ENCODE assay signal across 8 cellular contexts in genomic region chr10:110387983-110388681, GRCh38.
DNase-seq lines count a peak whose midpoint lies in the region; ATAC-seq and TF ChIP-seq lines count a peak whose summit lies in the region.

No MANE protein-coding gene starts in this region.

- no peak overlapping the region for H3K4me3 ChIP-seq in CD4-positive, CD25-positive, alpha-beta regulatory T cell (ENCODE audit: low read depth, low read length)
- no peak overlapping the region for H3K4me3 ChIP-seq in mesenchymal stem cell (ENCODE audit: insufficient read depth in 1 of 2, low read depth in 1 of 2, low read length in 2 of 2)

- ATAC-seq in CD4-positive, CD25-positive, alpha-beta regulatory T cell (ENCODE audit: low read depth in 2 of 2), result peak; percentile 39 to 47
- ATAC-seq in GM19452 (IDR thresholded peaks at IDR 0.05; ENCODE audit: unreplicated experiment), result peak; percentile 86
- peak; percentile 83 for ATAC-seq in HG03432 (IDR thresholded peaks at IDR 0.05; ENCODE audit: unreplicated experiment)
- peak; percentile 87 for ATAC-seq in stimulated activated naive CD8-positive, alpha-beta T cell treated with anti-CD3 and anti-CD28 coated beads, Interleukin-15, amount 100 ng/mL, for 72 hours

- H3K4me1 ChIP-seq in CD4-positive, CD25-positive, alpha-beta regulatory T cell (ENCODE audit: control insufficient read depth, insufficient read depth, low read length, poor library complexity, severe bottlenecking), result peaks cover 9% of the 10 kb centered on the region
- peaks cover 3% of the 10 kb centered on the region for H3K4me1 ChIP-seq in mesenchymal stem cell (ENCODE audit: control insufficient read depth, insufficient read depth, low read depth, low read length)

- no peak overlapping the region for H3K23ac ChIP-seq in mesenchymal stem cell (ENCODE audit: low read length in 2 of 2)

- no peaks in the 10 kb centered on the region for H3K27me3 Mint-ChIP-seq in CD4-positive, CD25-positive, alpha-beta regulatory T cell
- H3K27me3 Mint-ChIP-seq in activated naive CD4-positive, alpha-beta T cell treated with anti-CD3 and anti-CD28 coated beads, Interleukin-2, amount 50 U/mL, for 24 hours, result no peaks in the 10 kb centered on the region
- H3K27me3 Mint-ChIP-seq in stimulated activated naive CD8-positive, alpha-beta T cell treated with anti-CD3 and anti-CD28 coated beads, Interleukin-15, amount 100 ng/mL, for 72 hours, result no peaks in the 10 kb centered on the region

- H3K9ac ChIP-seq in mesenchymal stem cell (ENCODE audit: low read length), result no peak overlapping the region

- H3K79me1 ChIP-seq in mesenchymal stem cell (replicated peaks; ENCODE audit: low read length, poor library complexity, severe bottlenecking), result no peaks in the 10 kb centered on the region

- no peak overlapping the region for H2AFZ ChIP-seq in mesenchymal stem cell (ENCODE audit: low read depth, low read length)

- no peaks in the 10 kb centered on the region for H3K36me3 Mint-ChIP-seq in CD4-positive, CD25-positive, alpha-beta regulatory T cell
- H3K36me3 Mint-ChIP-seq in activated naive CD4-positive, alpha-beta T cell treated with anti-CD3 and anti-CD28 coated beads, Interleukin-2, amount 50 U/mL, for 24 hours, result no peaks in the 10 kb centered on the region

- H3K4me1 Mint-ChIP-seq in CD4-positive, CD25-positive, alpha-beta regulatory T cell, result peaks cover 0 to 17% (median 11%) of the 10 kb centered on the region in 4 donors
- peaks cover 25% of the 10 kb centered on the region for H3K4me1 Mint-ChIP-seq in activated naive CD4-positive, alpha-beta T cell treated with anti-CD3 and anti-CD28 coated beads, Interleukin-2, amount 50 U/mL, for 24 hours
- H3K4me1 Mint-ChIP-seq in stimulated activated naive CD8-positive, alpha-beta T cell treated with anti-CD3 and anti-CD28 coated beads, Interleukin-15, amount 100 ng/mL, for 72 hours, result peaks cover 40% of the 10 kb centered on the region

- H3K18ac ChIP-seq in mesenchymal stem cell (ENCODE audit: low read depth in 1 of 2, low read length in 2 of 2), result no peak overlapping the region

- H3K4ac ChIP-seq in mesenchymal stem cell (ENCODE audit: low read depth in 1 of 2, low read length in 2 of 2), result no peak overlapping the region

- H3K27ac ChIP-seq in CD4-positive, CD25-positive, alpha-beta regulatory T cell (ENCODE audit: insufficient read depth, low read length, poor library complexity, severe bottlenecking), result no peak overlapping the region
- H3K27ac ChIP-seq in RWPE1 (no peak overlapping the region), mesenchymal stem cell (ENCODE audit: low read length, poor library complexity, severe bottlenecking) (no peak overlapping the region)

- H2BK5ac ChIP-seq in mesenchymal stem cell (ENCODE audit: low read depth, low read length, poor library complexity, severe bottlenecking), result no peak overlapping the region

- no peak overlapping the region for H4K91ac ChIP-seq in mesenchymal stem cell (ENCODE audit: low read length)

- no peak for TF ChIP-seq CTCF in RWPE1 (conservative IDR thresholded peaks at IDR 0.05; ENCODE audit: low read depth)

- no peaks in the 10 kb centered on the region for H3K36me3 ChIP-seq in CD4-positive, CD25-positive, alpha-beta regulatory T cell (ENCODE audit: control insufficient read depth, insufficient read depth, low read length)
- no peaks in the 10 kb centered on the region for H3K36me3 ChIP-seq in mesenchymal stem cell (ENCODE audit: control insufficient read depth in 1 of 2, insufficient read depth in 2 of 2, low read depth in 1 of 2, low read length in 2 of 2)

- CTCF ChIA-PET in RWPE1 (lab: Yijun Ruan, JAX), result interaction anchor here (0.6 kb wide), 1 partner anchor 182 kb away, joined by 6 read pairs; no protein-coding TSS in a partner anchor

- H2AK5ac ChIP-seq in mesenchymal stem cell (ENCODE audit: low read length, severe bottlenecking), result no peak overlapping the region

- POLR2A ChIA-PET in RWPE1 (lab: Yijun Ruan, JAX; ENCODE audit: low non-redundant PET), result no interaction called here

- no peaks in the 10 kb centered on the region for H3K9me3 ChIP-seq in CD4-positive, CD25-positive, alpha-beta regulatory T cell (ENCODE audit: control insufficient read depth in 2 of 2, low read length in 2 of 2)
- no peaks in the 10 kb centered on the region for H3K9me3 ChIP-seq in mesenchymal stem cell (ENCODE audit: control insufficient read depth, low read length)

- H2BK12ac ChIP-seq in mesenchymal stem cell (ENCODE audit: low read length in 2 of 2), result peak overlapping the region in 1 of 2 experiments; percentile 33

- H2BK15ac ChIP-seq in mesenchymal stem cell (ENCODE audit: low read depth, poor library complexity, severe bottlenecking), result no peak overlapping the region

- H3K27ac Mint-ChIP-seq in CD4-positive, CD25-positive, alpha-beta regulatory T cell, result peak overlapping the region in 2 of 3 donors; percentile 59 to 87
- peak overlapping the region; percentile 88 for H3K27ac Mint-ChIP-seq in activated naive CD4-positive, alpha-beta T cell treated with anti-CD3 and anti-CD28 coated beads, Interleukin-2, amount 50 U/mL, for 24 hours
- H3K27ac Mint-ChIP-seq in stimulated activated naive CD8-positive, alpha-beta T cell treated with anti-CD3 and anti-CD28 coated beads, Interleukin-15, amount 100 ng/mL, for 72 hours, result peak overlapping the region; percentile 84 to 97

- no peak overlapping the region for H3K4me2 ChIP-seq in mesenchymal stem cell (ENCODE audit: low read length, poor library complexity, severe bottlenecking)

- H3K4me3 Mint-ChIP-seq in CD4-positive, CD25-positive, alpha-beta regulatory T cell, result no peak overlapping the region
- H3K4me3 Mint-ChIP-seq in activated naive CD4-positive, alpha-beta T cell treated with anti-CD3 and anti-CD28 coated beads, Interleukin-2, amount 50 U/mL, for 24 hours, result peak overlapping the region; percentile 61
- H3K4me3 Mint-ChIP-seq in stimulated activated naive CD8-positive, alpha-beta T cell treated with anti-CD3 and anti-CD28 coated beads, Interleukin-15, amount 100 ng/mL, for 72 hours, result peak overlapping the region; percentile 74 to 81

- no peaks in the 10 kb centered on the region for H3K9me3 Mint-ChIP-seq in CD4-positive, CD25-positive, alpha-beta regulatory T cell
- no peaks in the 10 kb centered on the region for H3K9me3 Mint-ChIP-seq in activated naive CD4-positive, alpha-beta T cell treated with anti-CD3 and anti-CD28 coated beads, Interleukin-2, amount 50 U/mL, for 24 hours
- H3K9me3 Mint-ChIP-seq in stimulated activated naive CD8-positive, alpha-beta T cell treated with anti-CD3 and anti-CD28 coated beads, Interleukin-15, amount 100 ng/mL, for 72 hours, result no peaks in the 10 kb centered on the region

- no peaks in the 10 kb centered on the region for H3K27me3 ChIP-seq in CD4-positive, CD25-positive, alpha-beta regulatory T cell (ENCODE audit: control insufficient read depth, insufficient read depth, low read length)
- no peaks in the 10 kb centered on the region for H3K27me3 ChIP-seq in mesenchymal stem cell (ENCODE audit: control insufficient read depth in 1 of 2, insufficient read depth in 1 of 2, low read length in 2 of 2)

- 91% methylated on average over 7 of the region's 7 CpGs for WGBS in mesenchymal stem cell

- no peak overlapping the region for H2BK120ac ChIP-seq in mesenchymal stem cell (ENCODE audit: low read depth, low read length)

- peak in 1 of 3 donors; percentile 1 for DNase-seq in CD4-positive, CD25-positive, alpha-beta regulatory T cell
- peak; percentile 27 to 57 for DNase-seq in stimulated activated naive CD8-positive, alpha-beta T cell treated with anti-CD3 and anti-CD28 coated beads, Interleukin-15, amount 100 ng/mL, for 72 hours
- DNase-seq in RWPE1 (ENCODE audit: low spot score) (no peak), mesenchymal stem cell (no peak), NCI-H526 (lab: John Stamatoyannopoulos, UW) (no peak)

- H4K8ac ChIP-seq in mesenchymal stem cell (ENCODE audit: low read length), result no peak overlapping the region

- no peak overlapping the region for H3K14ac ChIP-seq in mesenchymal stem cell (ENCODE audit: low read length in 2 of 2)

Comparison
In these comparisons a context has a peak if more than half of its experiments do, and no peak if none do; other contexts are left out.
1. DNase-seq: peak in stimulated activated naive CD8-positive, alpha-beta T cell treated with anti-CD3 and anti-CD28 coated beads, Interleukin-15, amount 100 ng/mL, for 72 hours (2 of 2); none in RWPE1 (single experiment), mesenchymal stem cell (single experiment) and NCI-H526 (0 of 2).
2. H3K4me3 Mint-ChIP-seq: peak in activated naive CD4-positive, alpha-beta T cell treated with anti-CD3 and anti-CD28 coated beads, Interleukin-2, amount 50 U/mL, for 24 hours (single experiment) and stimulated activated naive CD8-positive, alpha-beta T cell treated with anti-CD3 and anti-CD28 coated beads, Interleukin-15, amount 100 ng/mL, for 72 hours (2 of 2); none in CD4-positive, CD25-positive, alpha-beta regulatory T cell (0 of 4).
3. Peak in every context shown above with its lines, with median percentiles within 50 percentile points of each other: ATAC-seq and H3K27ac Mint-ChIP-seq.